In the genomic region with DNA sequence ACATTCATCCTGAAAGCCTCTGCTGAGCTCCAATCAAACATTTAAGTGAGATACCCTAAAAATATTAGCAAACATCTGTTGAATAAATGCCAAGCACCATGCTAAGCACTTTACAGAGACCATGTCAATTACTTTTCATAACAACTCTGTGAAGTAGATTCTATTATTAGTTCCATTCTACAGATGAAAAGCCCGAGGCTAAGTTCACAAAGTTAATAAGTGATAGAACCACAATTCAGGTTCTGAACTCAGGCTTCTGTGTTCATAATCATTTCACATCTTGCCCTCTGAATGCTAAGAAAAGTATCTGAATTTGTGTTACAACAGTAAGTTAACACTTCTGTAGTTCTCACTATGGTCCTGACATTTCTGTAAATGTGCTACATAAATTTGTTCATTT, we compare ENCODE assay signal across 17 cellular contexts.
"Had no signal": no experiment of that assay in that cellular context is flagged by ENCODE, and none has a peak within 500 bp of the region (broad histone marks: within the 10 kb centered on the region; RNA-seq: fewer than 3 reads in every experiment).

No MANE protein-coding gene starts in this region.

- DNase-seq: activated CD4-positive, alpha-beta memory T cell treated with anti-CD3 and anti-CD28 coated beads for 36 hours; activated CD4-positive, alpha-beta T cell treated with anti-CD3 and anti-CD28 coated beads for 36 hours; activated T-cell treated with anti-CD3 and anti-CD28 coated beads for 4 hours; effector CD4-positive, alpha-beta T cell; gastrocnemius medialis; head of caudate nucleus; midbrain; retina; trophoblast cell had no signal

- H3K27ac Mint-ChIP-seq: activated CD4-positive, alpha-beta memory T cell treated with anti-CD3 and anti-CD28 coated beads for 36 hours; activated CD4-positive, alpha-beta T cell treated with anti-CD3 and anti-CD28 coated beads for 36 hours; activated naive CD8-positive, alpha-beta T cell; activated T-helper 1 cell treated with anti-CD3 and anti-CD28 coated beads, Interleukin-12 subunit alpha, Interleukin-12 subunit beta, Interleukin-2, Interleukin-4 antibody, amounts not matched to agents 30 ng/mL and 10 ng/mL and 1 ng/mL, durations not matched to agents 14 hours and 24 hours and 36 hours; stimulated activated naive CD8-positive, alpha-beta T cell treated with anti-CD3 and anti-CD28 coated beads, Interleukin-15, Interleukin-2, amounts not matched to agents 100 ng/mL and 50 ng/mL, for 24 hours had no signal

- H3K4me3 ChIP-seq: gastrocnemius medialis, lung, vagina had no signal

- H3K4me1 ChIP-seq: gastrocnemius medialis, vagina had no signal

- H3K27me3 Mint-ChIP-seq: activated CD4-positive, alpha-beta memory T cell treated with anti-CD3 and anti-CD28 coated beads for 36 hours; activated CD4-positive, alpha-beta T cell treated with anti-CD3 and anti-CD28 coated beads for 36 hours; activated naive CD8-positive, alpha-beta T cell; stimulated activated naive CD8-positive, alpha-beta T cell treated with anti-CD3 and anti-CD28 coated beads, Interleukin-15, Interleukin-2, amounts not matched to agents 100 ng/mL and 50 ng/mL, for 24 hours had no signal

- H3K9me3 ChIP-seq: gastrocnemius medialis, vagina had no signal

- H3K4me3 Mint-ChIP-seq: activated CD4-positive, alpha-beta memory T cell treated with anti-CD3 and anti-CD28 coated beads for 36 hours; activated CD4-positive, alpha-beta T cell treated with anti-CD3 and anti-CD28 coated beads for 36 hours; activated naive CD8-positive, alpha-beta T cell; activated T-helper 1 cell treated with anti-CD3 and anti-CD28 coated beads, Interleukin-12 subunit alpha, Interleukin-12 subunit beta, Interleukin-2, Interleukin-4 antibody, amounts not matched to agents 30 ng/mL and 10 ng/mL and 1 ng/mL, durations not matched to agents 14 hours and 24 hours and 36 hours; stimulated activated naive CD8-positive, alpha-beta T cell treated with anti-CD3 and anti-CD28 coated beads, Interleukin-15, Interleukin-2, amounts not matched to agents 100 ng/mL and 50 ng/mL, for 24 hours had no signal

- ATAC-seq: activated CD4-positive, alpha-beta T cell treated with anti-CD3 and anti-CD28 coated beads for 36 hours; gastrocnemius medialis; left lobe of liver had no signal

- H3K9me3 Mint-ChIP-seq: activated CD4-positive, alpha-beta memory T cell treated with anti-CD3 and anti-CD28 coated beads for 36 hours; activated T-helper 1 cell treated with anti-CD3 and anti-CD28 coated beads, Interleukin-12 subunit alpha, Interleukin-12 subunit beta, Interleukin-2, Interleukin-4 antibody, amounts not matched to agents 30 ng/mL and 10 ng/mL and 1 ng/mL, durations not matched to agents 14 hours and 24 hours and 36 hours; stimulated activated naive CD8-positive, alpha-beta T cell treated with anti-CD3 and anti-CD28 coated beads, Interleukin-15, Interleukin-2, amounts not matched to agents 100 ng/mL and 50 ng/mL, for 24 hours had no signal

- H3K4me1 Mint-ChIP-seq: activated CD4-positive, alpha-beta T cell treated with anti-CD3 and anti-CD28 coated beads for 36 hours had no signal

- FAIRE-seq: bronchial epithelial cell, keratinocyte had no signal

- H3K27ac ChIP-seq: gastrocnemius medialis, vagina had no signal

- H3K36me3 ChIP-seq: gastrocnemius medialis, vagina had no signal

- H3K27me3 ChIP-seq: gastrocnemius medialis, vagina had no signal
